In genomic region chr3:131704084-131704483, GRCh38 we compare ENCODE assay signal across 28 cellular contexts.
DNase-seq lines count a peak whose midpoint lies in the region; ATAC-seq and TF ChIP-seq lines count a peak whose summit lies in the region.
"Had no signal": no experiment of that assay in that cellular context is flagged by ENCODE, and none has a peak within 500 bp of the region (broad histone marks: within the 10 kb centered on the region; RNA-seq: fewer than 3 reads in every experiment).

No MANE protein-coding gene starts in this region.

- WGBS in GM23248 (ENCODE audit: low coverage in 1 of 2, low lambda C conversion rate in 2 of 2, missing lambda C conversion rate in 2 of 2), 2 experiments = 86 to 90% methylated on average over 2 of the region's 2 CpGs

- no peak for TF ChIP-seq CTCF in AG10803 (conservative IDR thresholded peaks at IDR 0.05; ENCODE audit: low read length)
- no peak for TF ChIP-seq CTCF in OCI-LY3 (IDR thresholded peaks at IDR 0.05; ENCODE audit: low read depth, low read length)
- no peak for TF ChIP-seq CTCF in astrocyte of the spinal cord (IDR thresholded peaks at IDR 0.05; ENCODE audit: low read depth, low read length)
- no peak for TF ChIP-seq CTCF in natural killer cell (IDR thresholded peaks at IDR 0.05)
- no peak for TF ChIP-seq CTCF in endothelial cell (IDR thresholded peaks at IDR 0.05; ENCODE audit: unreplicated experiment)

- no peak overlapping the region for H3K27ac Mint-ChIP-seq in natural killer cell
- no peak overlapping the region for H3K27ac Mint-ChIP-seq in endothelial cell (ENCODE audit: unreplicated experiment)
- H3K27ac Mint-ChIP-seq in activated CD4-positive, alpha-beta T cell treated with anti-CD3 and anti-CD28 coated beads, Interleukin-2, amount 10 ng/mL, durations not matched to agents 7 days and 5 days = no peak overlapping the region
- H3K27ac Mint-ChIP-seq: CD4-positive, alpha-beta memory T cell had no signal

- H3K36me3 ChIP-seq in GM23248 (ENCODE audit: low read depth) (no peaks in the 10 kb centered on the region), OCI-LY3 (replicated peaks; ENCODE audit: low read depth, low read length) (no peaks in the 10 kb centered on the region)

- H3K9me3 Mint-ChIP-seq in natural killer cell (peaks cover 0 to 4% of the 10 kb centered on the region in 2 donors), endothelial cell (ENCODE audit: unreplicated experiment) (no peaks in the 10 kb centered on the region)
- no peaks in the 10 kb centered on the region for H3K9me3 Mint-ChIP-seq in activated CD4-positive, alpha-beta T cell treated with anti-CD3 and anti-CD28 coated beads, Interleukin-2, amount 10 ng/mL, durations not matched to agents 7 days and 5 days

- H3K4me2 ChIP-seq in GM23248 (ENCODE audit: unreplicated experiment) (no peak overlapping the region), OCI-LY3 (ENCODE audit: low read length) (peak overlapping the region; percentile 63; the same call in 1 of the 2 replicates)

- H3K9me2 ChIP-seq in GM23248 (ENCODE audit: insufficient read depth) = no peaks in the 10 kb centered on the region

- DNase-seq in AG10803 (ENCODE audit: low read depth) (peak; percentile 37), GM23248 (peak; percentile 57), astrocyte of the spinal cord (ENCODE audit: low read depth, low spot score) (peak; percentile 45), natural killer cell (no peak), endothelial cell (ENCODE audit: low spot score) (no peak)
- DNase-seq in activated CD4-positive, alpha-beta T cell treated with anti-CD3 and anti-CD28 coated beads, Interleukin-2, amount 10 ng/mL, durations not matched to agents 7 days and 5 days = no peak
- DNase-seq: AML-193; C1 segment of cervical spinal cord; Caco-2; CD4-positive, alpha-beta memory T cell; DMS79 treated with DMSO at 0.1 percent for 48 hours; Karpas-422; NCI-H1092 treated with DMSO at 0.1 percent for 48 hours; NCI-H1436; NCI-H187; NCI-H2081 treated with DMSO at 0.1 percent for 48 hours; NCI-H2171; NCI-H226; NCI-H510A; NCI-H748 treated with DMSO at 0.1 percent for 48 hours; NK-92 treated with Interleukin-12 subunit alpha and Interleukin-12 subunit beta, amount 100 ng/mL, for 24 hours; SHP77; T-helper 1 cell had no signal

- H3K9me3 ChIP-seq in GM23248 (ENCODE audit: low read depth) (no peaks in the 10 kb centered on the region), OCI-LY3 (ENCODE audit: insufficient read depth, low read length) (no peaks in the 10 kb centered on the region)
- H3K9me3 ChIP-seq: Caco-2 had no signal

- no peaks in the 10 kb centered on the region for H4K20me1 ChIP-seq in GM23248 (ENCODE audit: insufficient read depth)
- no peaks in the 10 kb centered on the region for H4K20me1 ChIP-seq in OCI-LY3 (ENCODE audit: insufficient read depth, low read length)

- H3K36me3 Mint-ChIP-seq in natural killer cell = peaks cover 2% of the 10 kb centered on the region
- H3K36me3 Mint-ChIP-seq in endothelial cell (ENCODE audit: low read depth, unreplicated experiment) = no peaks in the 10 kb centered on the region
- H3K36me3 Mint-ChIP-seq in activated CD4-positive, alpha-beta T cell treated with anti-CD3 and anti-CD28 coated beads, Interleukin-2, amount 10 ng/mL, durations not matched to agents 7 days and 5 days (ENCODE audit: low read depth) = no peaks in the 10 kb centered on the region
- H3K36me3 Mint-ChIP-seq: CD4-positive, alpha-beta memory T cell had no signal

- intact Hi-C loops in natural killer cell (cut with micrococcal nuclease) = no loop called here

- POLR2A ChIA-PET in activated CD4-positive, alpha-beta T cell treated with anti-CD3 and anti-CD28 coated beads, Interleukin-2, amount 10 ng/mL, durations not matched to agents 7 days and 5 days (lab: Charles Lee) = no interaction called here

- no peaks in the 10 kb centered on the region for H3K4me1 Mint-ChIP-seq in natural killer cell
- no peaks in the 10 kb centered on the region for H3K4me1 Mint-ChIP-seq in endothelial cell (ENCODE audit: unreplicated experiment)
- H3K4me1 Mint-ChIP-seq in activated CD4-positive, alpha-beta T cell treated with anti-CD3 and anti-CD28 coated beads, Interleukin-2, amount 10 ng/mL, durations not matched to agents 7 days and 5 days = no peaks in the 10 kb centered on the region
- H3K4me1 Mint-ChIP-seq: CD4-positive, alpha-beta memory T cell had no signal

- no peak overlapping the region for H3K4me3 ChIP-seq in AG10803 (ENCODE audit: low read length)
- H3K4me3 ChIP-seq in GM23248 = no peak overlapping the region
- H3K4me3 ChIP-seq in OCI-LY3 (ENCODE audit: low read length) = no peak overlapping the region
- no peak overlapping the region for H3K4me3 ChIP-seq in astrocyte of the spinal cord (ENCODE audit: low read depth, low read length)

- H3K27me3 Mint-ChIP-seq in natural killer cell (ENCODE audit: low read depth in 2 of 2) = peaks cover 11 to 26% of the 10 kb centered on the region in 2 donors
- no peaks in the 10 kb centered on the region for H3K27me3 Mint-ChIP-seq in endothelial cell (ENCODE audit: unreplicated experiment)
- no peaks in the 10 kb centered on the region for H3K27me3 Mint-ChIP-seq in activated CD4-positive, alpha-beta T cell treated with anti-CD3 and anti-CD28 coated beads, Interleukin-2, amount 10 ng/mL, durations not matched to agents 7 days and 5 days

- H3K27me3 ChIP-seq in GM23248 (replicated peaks; ENCODE audit: insufficient read depth) = no peaks in the 10 kb centered on the region
- no peaks in the 10 kb centered on the region for H3K27me3 ChIP-seq in OCI-LY3 (ENCODE audit: low read depth, low read length)

- H2AFZ ChIP-seq in GM23248 (no peak overlapping the region), OCI-LY3 (ENCODE audit: low read depth, low read length) (peak overlapping the region; percentile 25; the same call in 1 of the 2 replicates)

- H3K79me2 ChIP-seq in GM23248 (ENCODE audit: insufficient read depth) (no peaks in the 10 kb centered on the region), OCI-LY3 (ENCODE audit: low read length) (no peaks in the 10 kb centered on the region)

- H3K9ac ChIP-seq in GM23248 (no peak overlapping the region), OCI-LY3 (ENCODE audit: low read length) (peak overlapping the region; percentile 11; the same call in 1 of the 2 replicates)

- in situ Hi-C loops in GM23248 (cut with MboI) = no loop called here
- in situ Hi-C loops in astrocyte of the spinal cord (cut with HindIII; ENCODE audit: low sequenced_read_pairs) = no loop called here

- no peak overlapping the region for H3K27ac ChIP-seq in GM23248
- peak overlapping the region; percentile 77 for H3K27ac ChIP-seq in OCI-LY3 (ENCODE audit: low read length)
- H3K27ac ChIP-seq: RWPE1 had no signal

- ATAC-seq in GM21360 (IDR thresholded peaks at IDR 0.05; ENCODE audit: unreplicated experiment) (no peak), natural killer cell (no peak)
- ATAC-seq: HCT116, HepG2 had no signal

- CTCF ChIA-PET in activated CD4-positive, alpha-beta T cell treated with anti-CD3 and anti-CD28 coated beads, Interleukin-2, amount 10 ng/mL, durations not matched to agents 7 days and 5 days (lab: Charles Lee) = no interaction called here

- H3K4me1 ChIP-seq in GM23248 (ENCODE audit: insufficient read depth) (peaks cover 56% of the 10 kb centered on the region), OCI-LY3 (ENCODE audit: low read length) (peaks cover 56% of the 10 kb centered on the region)
- H3K4me1 ChIP-seq: Caco-2 had no signal

- H3F3A ChIP-seq in GM23248 (ENCODE audit: insufficient read depth) = peaks cover 46% of the 10 kb centered on the region

- no peak overlapping the region for H3K4me3 Mint-ChIP-seq in natural killer cell
- H3K4me3 Mint-ChIP-seq in endothelial cell (ENCODE audit: unreplicated experiment) = no peak overlapping the region
- no peak overlapping the region for H3K4me3 Mint-ChIP-seq in activated CD4-positive, alpha-beta T cell treated with anti-CD3 and anti-CD28 coated beads, Interleukin-2, amount 10 ng/mL, durations not matched to agents 7 days and 5 days
- H3K4me3 Mint-ChIP-seq: CD4-positive, alpha-beta memory T cell had no signal

Comparison
In these comparisons a context has a peak if more than half of its experiments do, and no peak if none do; other contexts are left out.
1. DNase-seq: peak in AG10803 (single experiment), GM23248 (single experiment) and astrocyte of the spinal cord (single experiment); none in natural killer cell (single experiment), endothelial cell (single experiment) and activated CD4-positive, alpha-beta T cell treated with anti-CD3 and anti-CD28 coated beads, Interleukin-2, amount 10 ng/mL, durations not matched to agents 7 days and 5 days (single experiment).